In the genomic region with DNA sequence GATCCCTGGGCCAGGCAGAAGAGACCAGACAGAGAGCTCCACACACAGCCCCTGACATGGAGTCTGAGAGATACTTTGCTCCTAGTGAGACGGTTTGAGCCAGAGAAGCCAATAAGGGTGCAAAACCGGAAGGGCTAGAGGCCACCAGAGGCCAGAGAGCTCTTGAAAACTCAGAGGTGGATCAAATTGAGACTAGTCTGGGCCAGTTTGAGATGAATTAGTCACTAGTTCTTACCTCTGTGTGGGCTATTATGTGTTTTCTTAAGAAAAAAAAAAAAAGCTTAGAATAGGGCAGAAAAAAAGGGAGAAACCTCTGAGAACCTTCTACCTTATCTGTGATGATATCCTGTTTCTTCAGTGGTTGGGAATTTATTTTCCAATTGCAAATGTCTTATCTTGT, we compare ENCODE assay signal across 19 cellular contexts.
DNase-seq lines count a peak whose midpoint lies in the region; ATAC-seq and TF ChIP-seq lines count a peak whose summit lies in the region.
"Had no signal": no experiment of that assay in that cellular context is flagged by ENCODE, and none has a peak within 500 bp of the region (broad histone marks: within the 10 kb centered on the region; RNA-seq: fewer than 3 reads in every experiment).

No MANE protein-coding gene starts in this region.

- H3K27me3 Mint-ChIP-seq in GM23338 (ENCODE audit: insufficient read depth, low read depth, poor library complexity) = no peaks in the 10 kb centered on the region
- no peaks in the 10 kb centered on the region for H3K27me3 Mint-ChIP-seq in activated naive CD4-positive, alpha-beta T cell treated with anti-CD3 and anti-CD28 coated beads for 36 hours (ENCODE audit: low read depth)
- H3K27me3 Mint-ChIP-seq: activated B cell treated with CpG ODN at 0.5 μM for 24 hours; stimulated activated naive CD8-positive, alpha-beta T cell treated with anti-CD3 and anti-CD28 coated beads, Interleukin-15, amount 100 ng/mL, for 72 hours had no signal

- no peaks in the 10 kb centered on the region for H3F3A ChIP-seq in GM23338 (replicated peaks; ENCODE audit: low read depth)

- H4K20me1 ChIP-seq in GM23338 (replicated peaks; ENCODE audit: insufficient read depth) = no peaks in the 10 kb centered on the region

- intact Hi-C loops in ascending aorta (cut with DNase I) = no loop called here
- intact Hi-C loops in activated naive CD4-positive, alpha-beta T cell treated with anti-CD3 and anti-CD28 coated beads for 36 hours (cut with micrococcal nuclease) = no loop called here

- no peak overlapping the region for H3K4me3 ChIP-seq in GM23338
- no peak overlapping the region for H3K4me3 ChIP-seq in RWPE2 (ENCODE audit: severe bottlenecking)
- no peak overlapping the region for H3K4me3 ChIP-seq in fibroblast of the aortic adventitia (ENCODE audit: low read depth, low read length)
- no peak overlapping the region for H3K4me3 ChIP-seq in ascending aorta
- H3K4me3 ChIP-seq: psoas muscle had no signal

- CTCF ChIA-PET in activated naive CD4-positive, alpha-beta T cell treated with anti-CD3 and anti-CD28 coated beads for 36 hours (lab: Charles Lee) = interaction anchor here (0.7 kb wide), 2 partner anchors 92 to 137 kb away, joined by 3 read pairs; no protein-coding TSS in a partner anchor

- H3K27ac Mint-ChIP-seq in GM23338 = no peak overlapping the region; the same call in 1 of the 2 replicates
- H3K27ac Mint-ChIP-seq in activated naive CD4-positive, alpha-beta T cell treated with anti-CD3 and anti-CD28 coated beads for 36 hours = no peak overlapping the region
- H3K27ac Mint-ChIP-seq: activated B cell treated with CpG ODN at 0.5 μM for 24 hours; stimulated activated naive CD8-positive, alpha-beta T cell treated with anti-CD3 and anti-CD28 coated beads, Interleukin-15, amount 100 ng/mL, for 72 hours had no signal

- no peaks in the 10 kb centered on the region; the same call in 1 of the 2 replicates for H3K9me2 ChIP-seq in GM23338 (ENCODE audit: insufficient read depth)

- TF ChIP-seq CTCF in GM23338 (conservative IDR thresholded peaks at IDR 0.05; ENCODE audit: low read depth in 2 of 2) = no peak
- no peak for TF ChIP-seq CTCF in RWPE2 (IDR thresholded peaks at IDR 0.05; ENCODE audit: poor library complexity, severe bottlenecking)
- no peak for TF ChIP-seq CTCF in fibroblast of the aortic adventitia (IDR thresholded peaks at IDR 0.05; ENCODE audit: insufficient read depth, low read length)
- no peak for TF ChIP-seq CTCF in ascending aorta (IDR thresholded peaks at IDR 0.05)

- peaks cover 22% of the 10 kb centered on the region; the same call in 2 of the 3 replicates for H3K9me3 Mint-ChIP-seq in GM23338
- peaks cover 3% of the 10 kb centered on the region for H3K9me3 Mint-ChIP-seq in activated naive CD4-positive, alpha-beta T cell treated with anti-CD3 and anti-CD28 coated beads for 36 hours

- H3K36me3 ChIP-seq in GM23338 (ENCODE audit: insufficient read depth) (peaks cover 5% of the 10 kb centered on the region; the same call in 1 of the 2 replicates), RWPE2 (ENCODE audit: low read depth) (no peaks in the 10 kb centered on the region), ascending aorta (no peaks in the 10 kb centered on the region)

- no peaks in the 10 kb centered on the region for H3K4me1 ChIP-seq in GM23338 (ENCODE audit: insufficient read depth)
- peaks cover 32% of the 10 kb centered on the region for H3K4me1 ChIP-seq in RWPE2 (ENCODE audit: insufficient read depth, poor library complexity, severe bottlenecking)
- H3K4me1 ChIP-seq in ascending aorta = no peaks in the 10 kb centered on the region
- H3K4me1 ChIP-seq: psoas muscle had no signal

- peak overlapping the region; percentile 43; the same call in 1 of the 2 replicates for H2AFZ ChIP-seq in GM23338

- DNase-seq in GM23338 (ENCODE audit: low spot score) = no peak
- no peak for DNase-seq in RWPE2 (ENCODE audit: low spot score)
- peak; percentile 53 for DNase-seq in fibroblast of the aortic adventitia (ENCODE audit: low read depth)
- DNase-seq in renal cortical epithelial cell (ENCODE audit: low read depth) = peak; percentile 83
- DNase-seq in ascending aorta (ENCODE audit: low spot score in 2 of 2) = no peak
- DNase-seq in activated naive CD4-positive, alpha-beta T cell treated with anti-CD3 and anti-CD28 coated beads for 36 hours = no peak
- DNase-seq in ecto neural progenitor cell (ENCODE audit: low spot score) = no peak
- DNase-seq: activated B cell treated with CpG ODN at 0.5 μM for 24 hours; activated effector memory CD4-positive, alpha-beta T cell treated with Interleukin-2 at 50 U/mL for 16 hours; AML-193; dermis blood vessel endothelial cell; left ventricle myocardium superior; NCI-H1930; NCI-H524 treated with DMSO at 0.1 percent for 48 hours; psoas muscle; stimulated activated CD4-positive, alpha-beta T cell treated with anti-CD3 and anti-CD28 coated beads, Interleukin-15, amount 100 ng/mL, for 24 hours; stimulated activated naive CD8-positive, alpha-beta T cell treated with anti-CD3 and anti-CD28 coated beads, Interleukin-15, amount 100 ng/mL, for 72 hours had no signal

- no peaks in the 10 kb centered on the region for H3K9me3 ChIP-seq in RWPE2 (ENCODE audit: severe bottlenecking)
- H3K9me3 ChIP-seq in ascending aorta = no peaks in the 10 kb centered on the region
- H3K9me3 ChIP-seq: psoas muscle had no signal

- no peak overlapping the region for H3K4me2 ChIP-seq in GM23338

- H3K4me3 Mint-ChIP-seq in GM23338 = no peak overlapping the region
- no peak overlapping the region for H3K4me3 Mint-ChIP-seq in activated naive CD4-positive, alpha-beta T cell treated with anti-CD3 and anti-CD28 coated beads for 36 hours
- H3K4me3 Mint-ChIP-seq: activated B cell treated with CpG ODN at 0.5 μM for 24 hours; stimulated activated naive CD8-positive, alpha-beta T cell treated with anti-CD3 and anti-CD28 coated beads, Interleukin-15, amount 100 ng/mL, for 72 hours had no signal

- no peaks in the 10 kb centered on the region for H3K79me2 ChIP-seq in GM23338 (replicated peaks; ENCODE audit: insufficient read depth)

- no peaks in the 10 kb centered on the region for H3K4me1 Mint-ChIP-seq in GM23338
- no peaks in the 10 kb centered on the region for H3K4me1 Mint-ChIP-seq in activated naive CD4-positive, alpha-beta T cell treated with anti-CD3 and anti-CD28 coated beads for 36 hours (ENCODE audit: low read depth)
- H3K4me1 Mint-ChIP-seq: activated B cell treated with CpG ODN at 0.5 μM for 24 hours; stimulated activated naive CD8-positive, alpha-beta T cell treated with anti-CD3 and anti-CD28 coated beads, Interleukin-15, amount 100 ng/mL, for 72 hours had no signal

- ATAC-seq in GM23338 (no peak), RWPE2 (ENCODE audit: low read depth) (peak; percentile 84), HG02852 (IDR thresholded peaks at IDR 0.05; ENCODE audit: unreplicated experiment) (no peak)
- ATAC-seq: left ventricle myocardium superior; Panc1; psoas muscle; stimulated activated naive CD8-positive, alpha-beta T cell treated with anti-CD3 and anti-CD28 coated beads, Interleukin-15, amount 100 ng/mL, for 72 hours had no signal

- H3K27me3 ChIP-seq in GM23338 (ENCODE audit: insufficient read depth) (no peaks in the 10 kb centered on the region), RWPE2 (ENCODE audit: insufficient read depth, poor library complexity, severe bottlenecking) (no peaks in the 10 kb centered on the region), ascending aorta (no peaks in the 10 kb centered on the region)

- peaks cover 13% of the 10 kb centered on the region; the same call in 2 of the 3 replicates for H3K36me3 Mint-ChIP-seq in GM23338 (ENCODE audit: low read depth)
- H3K36me3 Mint-ChIP-seq in activated naive CD4-positive, alpha-beta T cell treated with anti-CD3 and anti-CD28 coated beads for 36 hours (ENCODE audit: low read depth) = no peaks in the 10 kb centered on the region

- H3K27ac ChIP-seq in GM23338 (ENCODE audit: low read depth) (no peak overlapping the region), RWPE2 (ENCODE audit: poor library complexity, severe bottlenecking) (peak overlapping the region; percentile 95), ascending aorta (no peak overlapping the region)
- H3K27ac ChIP-seq: psoas muscle had no signal

TF ChIP-seq in GM23338, 12 proteins besides CTCF, POLR2A, EP300 and RAD21:
- TF ChIP-seq JUNB (IDR thresholded peaks at IDR 0.05; ENCODE audit: unreplicated experiment) = no peak
- no peak for TF ChIP-seq STAT1 (IDR thresholded peaks at IDR 0.05; ENCODE audit: unreplicated experiment)

Comparison
In these comparisons a context has a peak if more than half of its experiments do, and no peak if none do; other contexts are left out.
1. DNase-seq: peak in fibroblast of the aortic adventitia (single experiment) and renal cortical epithelial cell (single experiment); none in GM23338 (single experiment), RWPE2 (single experiment), ascending aorta (0 of 2), activated naive CD4-positive, alpha-beta T cell treated with anti-CD3 and anti-CD28 coated beads for 36 hours (single experiment) and ecto neural progenitor cell (single experiment).